1 cellular context compared by ENCODE assay signal in the genomic region with DNA sequence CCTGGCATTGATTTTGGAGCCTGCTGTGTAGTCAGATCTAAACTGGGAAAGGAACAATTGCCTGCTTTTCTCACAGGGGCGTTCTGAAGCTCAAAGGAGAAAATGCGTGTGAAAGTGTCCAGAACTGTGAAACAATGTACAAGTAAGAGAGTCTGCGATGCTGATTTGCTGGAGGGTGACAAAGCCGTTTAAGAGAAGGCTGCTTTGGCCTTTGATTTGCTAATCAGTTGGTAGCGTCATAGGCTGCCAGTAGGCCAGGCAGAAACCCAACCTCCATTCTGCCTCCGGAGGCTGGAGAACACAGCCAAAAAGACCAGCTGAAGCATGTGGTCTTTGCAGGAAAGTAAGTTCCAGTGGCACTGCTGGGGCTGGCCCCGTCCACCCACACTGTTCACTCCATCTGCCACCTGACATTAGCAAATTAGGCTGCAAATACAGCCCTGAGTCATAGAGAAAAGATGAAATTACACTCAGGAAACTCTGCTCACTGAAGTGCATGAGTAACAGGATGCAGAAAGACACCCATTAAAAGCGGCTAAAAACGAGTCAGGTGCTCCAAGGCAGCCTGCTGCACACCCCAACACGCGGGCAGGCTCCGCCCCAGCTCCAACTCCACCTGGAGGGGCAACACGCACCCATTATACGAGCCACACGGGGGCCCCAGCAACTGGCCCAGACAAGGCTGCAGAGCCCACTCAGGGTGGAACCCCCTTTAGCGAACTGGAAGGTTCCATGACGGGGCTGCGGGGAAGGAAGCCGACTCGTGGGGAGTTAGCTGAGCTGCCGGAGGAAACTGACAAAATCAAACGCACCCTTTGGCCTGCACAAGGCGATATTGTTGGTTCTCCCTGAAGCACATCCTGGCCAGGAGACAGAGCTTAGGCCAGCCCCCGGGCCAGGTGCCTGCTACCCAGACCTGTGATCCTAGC.
A peak's percentile ranks its signal among the peaks of the same experiment; 100 is the strongest.
TF ChIP-seq lines count a peak whose summit lies in the region.

No MANE protein-coding gene starts in this region.

TF ChIP-seq in K562, 482 proteins besides CTCF, POLR2A, EP300 and RAD21 (continued from another document and continues in another):
- TF ChIP-seq, protein P1, sequence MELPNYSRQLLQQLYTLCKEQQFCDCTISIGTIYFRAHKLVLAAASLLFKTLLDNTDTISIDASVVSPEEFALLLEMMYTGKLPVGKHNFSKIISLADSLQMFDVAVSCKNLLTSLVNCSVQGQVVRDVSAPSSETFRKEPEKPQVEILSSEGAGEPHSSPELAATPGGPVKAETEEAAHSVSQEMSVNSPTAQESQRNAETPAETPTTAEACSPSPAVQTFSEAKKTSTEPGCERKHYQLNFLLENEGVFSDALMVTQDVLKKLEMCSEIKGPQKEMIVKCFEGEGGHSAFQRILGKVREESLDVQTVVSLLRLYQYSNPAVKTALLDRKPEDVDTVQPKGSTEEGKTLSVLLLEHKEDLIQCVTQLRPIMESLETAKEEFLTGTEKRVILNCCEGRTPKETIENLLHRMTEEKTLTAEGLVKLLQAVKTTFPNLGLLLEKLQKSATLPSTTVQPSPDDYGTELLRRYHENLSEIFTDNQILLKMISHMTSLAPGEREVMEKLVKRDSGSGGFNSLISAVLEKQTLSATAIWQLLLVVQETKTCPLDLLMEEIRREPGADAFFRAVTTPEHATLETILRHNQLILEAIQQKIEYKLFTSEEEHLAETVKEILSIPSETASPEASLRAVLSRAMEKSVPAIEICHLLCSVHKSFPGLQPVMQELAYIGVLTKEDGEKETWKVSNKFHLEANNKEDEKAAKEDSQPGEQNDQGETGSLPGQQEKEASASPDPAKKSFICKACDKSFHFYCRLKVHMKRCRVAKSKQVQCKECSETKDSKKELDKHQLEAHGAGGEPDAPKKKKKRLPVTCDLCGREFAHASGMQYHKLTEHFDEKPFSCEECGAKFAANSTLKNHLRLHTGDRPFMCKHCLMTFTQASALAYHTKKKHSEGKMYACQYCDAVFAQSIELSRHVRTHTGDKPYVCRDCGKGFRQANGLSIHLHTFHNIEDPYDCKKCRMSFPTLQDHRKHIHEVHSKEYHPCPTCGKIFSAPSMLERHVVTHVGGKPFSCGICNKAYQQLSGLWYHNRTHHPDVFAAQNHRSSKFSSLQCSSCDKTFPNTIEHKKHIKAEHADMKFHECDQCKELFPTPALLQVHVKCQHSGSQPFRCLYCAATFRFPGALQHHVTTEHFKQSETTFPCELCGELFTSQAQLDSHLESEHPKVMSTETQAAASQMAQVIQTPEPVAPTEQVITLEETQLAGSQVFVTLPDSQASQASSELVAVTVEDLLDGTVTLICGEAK (IDR thresholded peaks at IDR 0.05) = no peak
- TF ChIP-seq, protein P1 (CRISPR knock-in tag; IDR thresholded peaks at IDR 0.05) = no peak
- TF ChIP-seq CBFA2T3 (IDR thresholded peaks at IDR 0.05) (no peak), ZNF197 (CRISPR knock-in tag; IDR thresholded peaks at IDR 0.05; ENCODE audit: low read depth) (no peak), U2AF1 (optimal IDR thresholded peaks at IDR 0.05; ENCODE audit: low read depth, low read length) (no peak), ZNF584 (CRISPR knock-in tag; IDR thresholded peaks at IDR 0.05; ENCODE audit: low read depth) (no peak), FOSL1 (tag; conservative IDR thresholded peaks at IDR 0.05) (peak; percentile 27; the same call in 1 of the 2 replicates), RBM25 (IDR thresholded peaks at IDR 0.05; ENCODE audit: low read depth, low read length, severe bottlenecking) (no peak), ZKSCAN8 (CRISPR knock-in tag; IDR thresholded peaks at IDR 0.05) (no peak), MYNN (IDR thresholded peaks at IDR 0.05) (no peak), MYNN (CRISPR knock-in tag; IDR thresholded peaks at IDR 0.05) (no peak), SNRNP70 (optimal IDR thresholded peaks at IDR 0.05; ENCODE audit: low read depth, low read length) (no peak), GATAD2A (IDR thresholded peaks at IDR 0.05) (peak; percentile 22; the same call in 1 of the 2 replicates), ZNF212 (CRISPR knock-in tag; IDR thresholded peaks at IDR 0.05) (no peak), SRSF7 (optimal IDR thresholded peaks at IDR 0.05; ENCODE audit: low read depth, low read length) (no peak), DIDO1 (tag; IDR thresholded peaks at IDR 0.05; ENCODE audit: low read depth) (no peak), NELFE (IDR thresholded peaks at IDR 0.05; ENCODE audit: insufficient read depth, insufficient read length) (no peak), TEAD2 (tag; IDR thresholded peaks at IDR 0.05) (no peak), SMARCA4 (IDR thresholded peaks at IDR 0.05) (peak; percentile 25; the same call in 1 of the 2 replicates), ZNF79 (CRISPR knock-in tag; IDR thresholded peaks at IDR 0.05; ENCODE audit: low read depth) (no peak), KLF1 (tag; IDR thresholded peaks at IDR 0.05) (no peak), KLF6 (CRISPR knock-in tag; IDR thresholded peaks at IDR 0.05; ENCODE audit: borderline replicate concordance) (no peak), ZNF507 (tag; conservative IDR thresholded peaks at IDR 0.05) (no peak), MBD2 (IDR thresholded peaks at IDR 0.05; ENCODE audit: borderline replicate concordance, low read depth) (no peak), GTF2A2 (tag; IDR thresholded peaks at IDR 0.05) (no peak)
- TF ChIP-seq, protein P2, sequence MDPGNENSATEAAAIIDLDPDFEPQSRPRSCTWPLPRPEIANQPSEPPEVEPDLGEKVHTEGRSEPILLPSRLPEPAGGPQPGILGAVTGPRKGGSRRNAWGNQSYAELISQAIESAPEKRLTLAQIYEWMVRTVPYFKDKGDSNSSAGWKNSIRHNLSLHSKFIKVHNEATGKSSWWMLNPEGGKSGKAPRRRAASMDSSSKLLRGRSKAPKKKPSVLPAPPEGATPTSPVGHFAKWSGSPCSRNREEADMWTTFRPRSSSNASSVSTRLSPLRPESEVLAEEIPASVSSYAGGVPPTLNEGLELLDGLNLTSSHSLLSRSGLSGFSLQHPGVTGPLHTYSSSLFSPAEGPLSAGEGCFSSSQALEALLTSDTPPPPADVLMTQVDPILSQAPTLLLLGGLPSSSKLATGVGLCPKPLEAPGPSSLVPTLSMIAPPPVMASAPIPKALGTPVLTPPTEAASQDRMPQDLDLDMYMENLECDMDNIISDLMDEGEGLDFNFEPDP (CRISPR knock-in tag; IDR thresholded peaks at IDR 0.05) = no peak
- TF ChIP-seq, protein P3, sequence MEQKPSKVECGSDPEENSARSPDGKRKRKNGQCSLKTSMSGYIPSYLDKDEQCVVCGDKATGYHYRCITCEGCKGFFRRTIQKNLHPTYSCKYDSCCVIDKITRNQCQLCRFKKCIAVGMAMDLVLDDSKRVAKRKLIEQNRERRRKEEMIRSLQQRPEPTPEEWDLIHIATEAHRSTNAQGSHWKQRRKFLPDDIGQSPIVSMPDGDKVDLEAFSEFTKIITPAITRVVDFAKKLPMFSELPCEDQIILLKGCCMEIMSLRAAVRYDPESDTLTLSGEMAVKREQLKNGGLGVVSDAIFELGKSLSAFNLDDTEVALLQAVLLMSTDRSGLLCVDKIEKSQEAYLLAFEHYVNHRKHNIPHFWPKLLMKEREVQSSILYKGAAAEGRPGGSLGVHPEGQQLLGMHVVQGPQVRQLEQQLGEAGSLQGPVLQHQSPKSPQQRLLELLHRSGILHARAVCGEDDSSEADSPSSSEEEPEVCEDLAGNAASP (IDR thresholded peaks at IDR 0.05) = no peak
- TF ChIP-seq, protein P4, sequence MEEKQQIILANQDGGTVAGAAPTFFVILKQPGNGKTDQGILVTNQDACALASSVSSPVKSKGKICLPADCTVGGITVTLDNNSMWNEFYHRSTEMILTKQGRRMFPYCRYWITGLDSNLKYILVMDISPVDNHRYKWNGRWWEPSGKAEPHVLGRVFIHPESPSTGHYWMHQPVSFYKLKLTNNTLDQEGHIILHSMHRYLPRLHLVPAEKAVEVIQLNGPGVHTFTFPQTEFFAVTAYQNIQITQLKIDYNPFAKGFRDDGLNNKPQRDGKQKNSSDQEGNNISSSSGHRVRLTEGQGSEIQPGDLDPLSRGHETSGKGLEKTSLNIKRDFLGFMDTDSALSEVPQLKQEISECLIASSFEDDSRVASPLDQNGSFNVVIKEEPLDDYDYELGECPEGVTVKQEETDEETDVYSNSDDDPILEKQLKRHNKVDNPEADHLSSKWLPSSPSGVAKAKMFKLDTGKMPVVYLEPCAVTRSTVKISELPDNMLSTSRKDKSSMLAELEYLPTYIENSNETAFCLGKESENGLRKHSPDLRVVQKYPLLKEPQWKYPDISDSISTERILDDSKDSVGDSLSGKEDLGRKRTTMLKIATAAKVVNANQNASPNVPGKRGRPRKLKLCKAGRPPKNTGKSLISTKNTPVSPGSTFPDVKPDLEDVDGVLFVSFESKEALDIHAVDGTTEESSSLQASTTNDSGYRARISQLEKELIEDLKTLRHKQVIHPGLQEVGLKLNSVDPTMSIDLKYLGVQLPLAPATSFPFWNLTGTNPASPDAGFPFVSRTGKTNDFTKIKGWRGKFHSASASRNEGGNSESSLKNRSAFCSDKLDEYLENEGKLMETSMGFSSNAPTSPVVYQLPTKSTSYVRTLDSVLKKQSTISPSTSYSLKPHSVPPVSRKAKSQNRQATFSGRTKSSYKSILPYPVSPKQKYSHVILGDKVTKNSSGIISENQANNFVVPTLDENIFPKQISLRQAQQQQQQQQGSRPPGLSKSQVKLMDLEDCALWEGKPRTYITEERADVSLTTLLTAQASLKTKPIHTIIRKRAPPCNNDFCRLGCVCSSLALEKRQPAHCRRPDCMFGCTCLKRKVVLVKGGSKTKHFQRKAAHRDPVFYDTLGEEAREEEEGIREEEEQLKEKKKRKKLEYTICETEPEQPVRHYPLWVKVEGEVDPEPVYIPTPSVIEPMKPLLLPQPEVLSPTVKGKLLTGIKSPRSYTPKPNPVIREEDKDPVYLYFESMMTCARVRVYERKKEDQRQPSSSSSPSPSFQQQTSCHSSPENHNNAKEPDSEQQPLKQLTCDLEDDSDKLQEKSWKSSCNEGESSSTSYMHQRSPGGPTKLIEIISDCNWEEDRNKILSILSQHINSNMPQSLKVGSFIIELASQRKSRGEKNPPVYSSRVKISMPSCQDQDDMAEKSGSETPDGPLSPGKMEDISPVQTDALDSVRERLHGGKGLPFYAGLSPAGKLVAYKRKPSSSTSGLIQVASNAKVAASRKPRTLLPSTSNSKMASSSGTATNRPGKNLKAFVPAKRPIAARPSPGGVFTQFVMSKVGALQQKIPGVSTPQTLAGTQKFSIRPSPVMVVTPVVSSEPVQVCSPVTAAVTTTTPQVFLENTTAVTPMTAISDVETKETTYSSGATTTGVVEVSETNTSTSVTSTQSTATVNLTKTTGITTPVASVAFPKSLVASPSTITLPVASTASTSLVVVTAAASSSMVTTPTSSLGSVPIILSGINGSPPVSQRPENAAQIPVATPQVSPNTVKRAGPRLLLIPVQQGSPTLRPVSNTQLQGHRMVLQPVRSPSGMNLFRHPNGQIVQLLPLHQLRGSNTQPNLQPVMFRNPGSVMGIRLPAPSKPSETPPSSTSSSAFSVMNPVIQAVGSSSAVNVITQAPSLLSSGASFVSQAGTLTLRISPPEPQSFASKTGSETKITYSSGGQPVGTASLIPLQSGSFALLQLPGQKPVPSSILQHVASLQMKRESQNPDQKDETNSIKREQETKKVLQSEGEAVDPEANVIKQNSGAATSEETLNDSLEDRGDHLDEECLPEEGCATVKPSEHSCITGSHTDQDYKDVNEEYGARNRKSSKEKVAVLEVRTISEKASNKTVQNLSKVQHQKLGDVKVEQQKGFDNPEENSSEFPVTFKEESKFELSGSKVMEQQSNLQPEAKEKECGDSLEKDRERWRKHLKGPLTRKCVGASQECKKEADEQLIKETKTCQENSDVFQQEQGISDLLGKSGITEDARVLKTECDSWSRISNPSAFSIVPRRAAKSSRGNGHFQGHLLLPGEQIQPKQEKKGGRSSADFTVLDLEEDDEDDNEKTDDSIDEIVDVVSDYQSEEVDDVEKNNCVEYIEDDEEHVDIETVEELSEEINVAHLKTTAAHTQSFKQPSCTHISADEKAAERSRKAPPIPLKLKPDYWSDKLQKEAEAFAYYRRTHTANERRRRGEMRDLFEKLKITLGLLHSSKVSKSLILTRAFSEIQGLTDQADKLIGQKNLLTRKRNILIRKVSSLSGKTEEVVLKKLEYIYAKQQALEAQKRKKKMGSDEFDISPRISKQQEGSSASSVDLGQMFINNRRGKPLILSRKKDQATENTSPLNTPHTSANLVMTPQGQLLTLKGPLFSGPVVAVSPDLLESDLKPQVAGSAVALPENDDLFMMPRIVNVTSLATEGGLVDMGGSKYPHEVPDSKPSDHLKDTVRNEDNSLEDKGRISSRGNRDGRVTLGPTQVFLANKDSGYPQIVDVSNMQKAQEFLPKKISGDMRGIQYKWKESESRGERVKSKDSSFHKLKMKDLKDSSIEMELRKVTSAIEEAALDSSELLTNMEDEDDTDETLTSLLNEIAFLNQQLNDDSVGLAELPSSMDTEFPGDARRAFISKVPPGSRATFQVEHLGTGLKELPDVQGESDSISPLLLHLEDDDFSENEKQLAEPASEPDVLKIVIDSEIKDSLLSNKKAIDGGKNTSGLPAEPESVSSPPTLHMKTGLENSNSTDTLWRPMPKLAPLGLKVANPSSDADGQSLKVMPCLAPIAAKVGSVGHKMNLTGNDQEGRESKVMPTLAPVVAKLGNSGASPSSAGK (IDR thresholded peaks at IDR 0.05) = peak; percentile 69; the same call in 1 of the 2 replicates
- TF ChIP-seq, protein P5, sequence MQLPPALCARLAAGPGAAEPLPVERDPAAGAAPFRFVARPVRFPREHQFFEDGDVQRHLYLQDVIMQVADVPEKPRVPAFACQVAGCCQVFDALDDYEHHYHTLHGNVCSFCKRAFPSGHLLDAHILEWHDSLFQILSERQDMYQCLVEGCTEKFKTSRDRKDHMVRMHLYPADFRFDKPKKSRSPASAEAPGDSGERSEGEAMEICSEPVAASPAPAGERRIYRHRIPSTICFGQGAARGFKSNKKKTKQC (CRISPR knock-in tag; IDR thresholded peaks at IDR 0.05) = 0 out of 2 replicates have a peak, but pooled peaks have one; percentile 19
